In genomic region chr3:101667844-101668243, GRCh38 we compare ENCODE assay signal across 2 cellular contexts.
A peak's percentile ranks its signal among the peaks of the same experiment; 100 is the strongest.
TF ChIP-seq lines count a peak whose summit lies in the region.

No MANE protein-coding gene starts in this region.

TF ChIP-seq in GM23338, 12 proteins besides CTCF, POLR2A, EP300 and RAD21:
- TF ChIP-seq EZH2phosphoT487 (IDR thresholded peaks at IDR 0.05; ENCODE audit: unreplicated experiment): no peak
- TF ChIP-seq ZNF114 (CRISPR knock-in tag; IDR thresholded peaks at IDR 0.05): no peak
TF ChIP-seq in GM23338: peak in this region for 0.

TF ChIP-seq in K562, 482 proteins besides CTCF, POLR2A, EP300 and RAD21:
- TF ChIP-seq ZNF146 (CRISPR knock-in tag; IDR thresholded peaks at IDR 0.05; ENCODE audit: unreplicated experiment) (peak; percentile 51), CREM (IDR thresholded peaks at IDR 0.05; ENCODE audit: low read depth) (no peak)
